27 cellular contexts compared by ENCODE assay signal in genomic region chr12:37548266-37548805, GRCh38.
"Had no signal": no experiment of that assay in that cellular context is flagged by ENCODE, and none has a peak within 500 bp of the region (broad histone marks: within the 10 kb centered on the region; RNA-seq: fewer than 3 reads in every experiment).

No MANE protein-coding gene starts in this region.

- H3K4me1 Mint-ChIP-seq: activated CD4-positive, alpha-beta T cell treated with anti-CD3 and anti-CD28 coated beads, Interleukin-2, amount 10 ng/mL, durations not matched to agents 24 days and 14 days; activated naive CD8-positive, alpha-beta T cell treated with anti-CD3 and anti-CD28 coated beads for 36 hours; central memory CD8-positive, alpha-beta T cell had no signal

- H3K27ac Mint-ChIP-seq: activated CD4-positive, alpha-beta T cell treated with anti-CD3 and anti-CD28 coated beads, Interleukin-2, amount 10 ng/mL, durations not matched to agents 24 days and 14 days; activated CD8-positive, alpha-beta T cell treated with anti-CD3 and anti-CD28 coated beads for 36 hours; activated naive CD8-positive, alpha-beta T cell treated with anti-CD3 and anti-CD28 coated beads for 36 hours; activated T-cell treated with anti-CD3 and anti-CD28 coated beads, Interleukin-2, amount 50 U/mL, for 72 hours; activated T-helper 17 cell treated with anti-CD3 and anti-CD28 coated beads, Interleukin-2, amount 50 U/mL, for 72 hours had no signal

- H3K27me3 ChIP-seq: brain microvascular endothelial cell had no signal

- DNase-seq: activated CD4-positive, alpha-beta T cell treated with anti-CD3 and anti-CD28 coated beads, Interleukin-2, amount 10 ng/mL, durations not matched to agents 24 days and 14 days; activated CD4-positive, alpha-beta T cell treated with anti-CD3 and anti-CD28 coated beads, Interleukin-2, amount 50 U/mL, for 4 hours; activated CD8-positive, alpha-beta T cell treated with anti-CD3 and anti-CD28 coated beads for 36 hours; activated effector memory CD4-positive, alpha-beta T cell treated with anti-CD3 and anti-CD28 coated beads, Interleukin-2, amount 50 U/mL, for 16 hours; activated naive CD4-positive, alpha-beta T cell; activated naive CD4-positive, alpha-beta T cell treated with anti-CD3 and anti-CD28 coated beads, Interleukin-2, amount 50 U/mL, for 16 hours; activated naive CD8-positive, alpha-beta T cell treated with anti-CD3 and anti-CD28 coated beads for 36 hours; activated T-cell treated with anti-CD3 and anti-CD28 coated beads, Interleukin-2, amount 50 U/mL, for 1 hour; activated T-cell treated with anti-CD3 and anti-CD28 coated beads, Interleukin-2, amount 50 U/mL, for 72 hours; amniotic stem cell; aorta; brain microvascular endothelial cell; Karpas-422; KBM-7; NCI-H1436 treated with DMSO at 0.1 percent for 48 hours; NCI-H2029; NCI-H2107; NCI-H2171; NCI-H510A; NCI-H526; PC-9; Right ventricle myocardium superior; T1000 had no signal

- ATAC-seq: activated CD8-positive, alpha-beta T cell treated with anti-CD3 and anti-CD28 coated beads for 36 hours; activated T-cell treated with anti-CD3 and anti-CD28 coated beads, Interleukin-2, amount 50 U/mL, for 72 hours; activated T-helper 17 cell treated with anti-CD3 and anti-CD28 coated beads, Interleukin-2, amount 50 U/mL, for 72 hours had no signal

- H3K4me3 Mint-ChIP-seq: activated CD4-positive, alpha-beta T cell treated with anti-CD3 and anti-CD28 coated beads, Interleukin-2, amount 10 ng/mL, durations not matched to agents 24 days and 14 days; activated CD8-positive, alpha-beta T cell treated with anti-CD3 and anti-CD28 coated beads for 36 hours; activated naive CD8-positive, alpha-beta T cell treated with anti-CD3 and anti-CD28 coated beads for 36 hours; activated T-cell treated with anti-CD3 and anti-CD28 coated beads, Interleukin-2, amount 50 U/mL, for 72 hours; activated T-helper 17 cell treated with anti-CD3 and anti-CD28 coated beads, Interleukin-2, amount 50 U/mL, for 72 hours; central memory CD8-positive, alpha-beta T cell had no signal

- H3K4me3 ChIP-seq: PC-9, SK-N-MC had no signal

- H3K36me3 ChIP-seq: brain microvascular endothelial cell had no signal

- H3K27ac ChIP-seq: brain microvascular endothelial cell, PC-9, RWPE1, SK-N-MC had no signal

- H3K27me3 Mint-ChIP-seq: activated CD4-positive, alpha-beta T cell treated with anti-CD3 and anti-CD28 coated beads, Interleukin-2, amount 10 ng/mL, durations not matched to agents 24 days and 14 days; activated CD8-positive, alpha-beta T cell treated with anti-CD3 and anti-CD28 coated beads for 36 hours; activated naive CD8-positive, alpha-beta T cell treated with anti-CD3 and anti-CD28 coated beads for 36 hours; activated T-helper 17 cell treated with anti-CD3 and anti-CD28 coated beads, Interleukin-2, amount 50 U/mL, for 72 hours; central memory CD8-positive, alpha-beta T cell had no signal
